9 cellular contexts compared by ENCODE assay signal in the genomic region with DNA sequence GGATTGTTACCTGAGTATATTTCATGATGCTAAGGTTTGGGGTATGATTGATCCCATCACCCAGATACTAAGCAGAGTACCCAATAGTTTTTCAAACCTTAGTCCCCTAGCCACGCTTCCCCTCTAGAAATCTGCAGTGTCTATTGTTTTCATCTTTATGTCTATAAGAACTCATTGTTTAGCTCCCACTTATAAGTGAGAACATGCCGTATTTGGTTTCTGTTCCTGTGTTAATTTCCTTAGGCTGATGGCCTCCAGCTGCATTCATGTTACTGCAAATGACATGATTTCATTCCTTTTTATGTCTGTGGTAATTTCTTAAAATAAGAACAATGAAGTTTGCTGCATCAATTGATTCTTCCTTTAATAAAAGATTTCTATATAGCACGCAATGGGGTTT.
"Had no signal": no experiment of that assay in that cellular context is flagged by ENCODE, and none has a peak within 500 bp of the region (broad histone marks: within the 10 kb centered on the region; RNA-seq: fewer than 3 reads in every experiment).

No MANE protein-coding gene starts in this region.

- H3K9ac ChIP-seq: GM23248 had no signal

- FAIRE-seq: HTR-8/SVneo, K562 had no signal

- DNase-seq: GM23248, GOT3, H7, HFFc6, IMR-90 had no signal

- ATAC-seq: HCT116, K562 had no signal

- H3K36me3 ChIP-seq: HAP-1 had no signal

- H3K9me3 ChIP-seq: HAP-1 had no signal

- H2AFZ ChIP-seq: GM23248 had no signal

- H3K27ac ChIP-seq: GM23248 had no signal

- H3K4me3 ChIP-seq: GM23248, HAP-1, K562 had no signal

- H3K4me1 ChIP-seq: HAP-1 had no signal
